ENCODE assay signal across 8 cellular contexts in genomic region chr11:112280268-112281126, GRCh38. TPM values are rescaled to one million over a fixed set of nuclear protein-coding genes. Genes with fewer than 3 reads are reported as not detected.
DNase-seq lines count a peak whose midpoint lies in the region; ATAC-seq and TF ChIP-seq lines count a peak whose summit lies in the region.

No MANE protein-coding gene starts in this region.

- H3K27ac Mint-ChIP-seq in activated naive CD8-positive, alpha-beta T cell treated with anti-CD3 and anti-CD28 coated beads, Interleukin-2, amount 50 U/mL, for 24 hours: peak overlapping the region; percentile 6
- H3K27ac Mint-ChIP-seq in progenitor cell of endocrine pancreas: no peak overlapping the region

- no peak overlapping the region for H3K4me3 ChIP-seq in HCT116 (replicated peaks in 1 of 2; ENCODE audit: low read depth in 1 of 2, low read length in 2 of 2)
- peak overlapping the region; percentile 47 for H3K4me3 ChIP-seq in SU-DHL-6 (ENCODE audit: insufficient read depth, low read length, poor library complexity, severe bottlenecking)
- H3K4me3 ChIP-seq in urinary bladder (ENCODE audit: low read depth, low read length): peak overlapping the region; percentile 26

- no TSS peak for BruUV-seq in HCT116 (replicated peaks; lab: Mats Ljungman, UMichigan)

- CTCF ChIA-PET in HCT116 (lab: Charles Lee): interaction anchor here (0.6 to 6.5 kb wide), 28 partner anchors 8 to 1010 kb away, joined by 3 to 73 read pairs (median 3); partner anchors contain the start of genes PTS, SDHD and TIMM8B

- H3K4me2 ChIP-seq in HCT116 (ENCODE audit: low read length) (peak overlapping the region; percentile 56), SU-DHL-6 (ENCODE audit: low read depth, low read length, poor library complexity, severe bottlenecking) (peak overlapping the region; percentile 79)

- POLR2A ChIA-PET in HCT116 (lab: Charles Lee): interaction anchor here (1.4 kb wide), 1 partner anchor 1009 kb away, joined by 3 read pairs; no protein-coding TSS in a partner anchor

- peaks cover 0 to 5% of the 10 kb centered on the region in 2 experiments; a peak in 2 of 4 replicates for H3K4me1 ChIP-seq in HCT116 (ENCODE audit: control insufficient read depth in 1 of 2, insufficient read depth in 2 of 2, low read length in 2 of 2)
- H3K4me1 ChIP-seq in urinary bladder (ENCODE audit: insufficient read depth): no peaks in the 10 kb centered on the region

- no peaks in the 10 kb centered on the region for H4K20me1 ChIP-seq in HCT116 (ENCODE audit: insufficient read depth)
- no peaks in the 10 kb centered on the region for H4K20me1 ChIP-seq in SU-DHL-6 (ENCODE audit: low read depth, low read length)

- DNase-seq in EH (ENCODE audit: low read depth): peak; percentile 81
- DNase-seq in HCT116 (ENCODE audit: low read depth, low spot score): peak; percentile 65
- DNase-seq in NCI-H1092 (lab: John Stamatoyannopoulos, UW): peak; percentile 82
- DNase-seq in activated naive CD8-positive, alpha-beta T cell treated with anti-CD3 and anti-CD28 coated beads, Interleukin-2, amount 50 U/mL, for 24 hours: peak; percentile 54
- DNase-seq in left cardiac atrium: peak; percentile 58
- DNase-seq in progenitor cell of endocrine pancreas (ENCODE audit: low spot score, unreplicated experiment): peak; percentile 43

- peak; percentile 75 for TF ChIP-seq RAD21 in HCT116 (IDR thresholded peaks at IDR 0.05; ENCODE audit: low read depth)

- H3K9me3 ChIP-seq in HCT116 (ENCODE audit: control insufficient read depth in 1 of 2, insufficient read depth in 1 of 2, low read depth in 1 of 2, low read length in 2 of 2) (no peaks in the 10 kb centered on the region), SU-DHL-6 (ENCODE audit: insufficient read depth, low read length) (no peaks in the 10 kb centered on the region)

- H3K27me3 ChIP-seq in HCT116 (ENCODE audit: insufficient read depth, low read length): no peaks in the 10 kb centered on the region
- no peaks in the 10 kb centered on the region for H3K27me3 ChIP-seq in SU-DHL-6 (ENCODE audit: low read length)

- H3F3A ChIP-seq in SU-DHL-6 (ENCODE audit: insufficient read depth): no peaks in the 10 kb centered on the region

- H3K4me1 Mint-ChIP-seq in activated naive CD8-positive, alpha-beta T cell treated with anti-CD3 and anti-CD28 coated beads, Interleukin-2, amount 50 U/mL, for 24 hours: peaks cover 8% of the 10 kb centered on the region
- H3K4me1 Mint-ChIP-seq in progenitor cell of endocrine pancreas (ENCODE audit: low read depth): peaks cover 3% of the 10 kb centered on the region

- peak overlapping the region; percentile 80 for H3K4me3 Mint-ChIP-seq in activated naive CD8-positive, alpha-beta T cell treated with anti-CD3 and anti-CD28 coated beads, Interleukin-2, amount 50 U/mL, for 24 hours
- H3K4me3 Mint-ChIP-seq in progenitor cell of endocrine pancreas (ENCODE audit: low read depth): peak overlapping the region; percentile 71

- H3K27me3 Mint-ChIP-seq in activated naive CD8-positive, alpha-beta T cell treated with anti-CD3 and anti-CD28 coated beads, Interleukin-2, amount 50 U/mL, for 24 hours: no peaks in the 10 kb centered on the region
- peaks cover 11% of the 10 kb centered on the region for H3K27me3 Mint-ChIP-seq in progenitor cell of endocrine pancreas

- intact Hi-C loops in HCT116 (cut with micrococcal nuclease) (loop anchor here (1.0 to 5.0 kb wide), 4 partner anchors 61 to 348 kb away; partner anchors contain the start of genes SDHD and TIMM8B), left cardiac atrium (cut with DNase I) (loop anchor here (1.0 to 10.0 kb wide), 6 partner anchors 60 to 1014 kb away; no protein-coding TSS in a partner anchor)

- WGBS in urinary bladder: under 1% methylated on average over 18 of the region's 18 CpGs

- no peaks in the 10 kb centered on the region for H3K9me3 Mint-ChIP-seq in activated naive CD8-positive, alpha-beta T cell treated with anti-CD3 and anti-CD28 coated beads, Interleukin-2, amount 50 U/mL, for 24 hours
- H3K9me3 Mint-ChIP-seq in progenitor cell of endocrine pancreas (ENCODE audit: low read depth): no peaks in the 10 kb centered on the region

- no peaks in the 10 kb centered on the region for H3K79me2 ChIP-seq in HCT116 (ENCODE audit: insufficient read depth, low read length)
- H3K79me2 ChIP-seq in SU-DHL-6 (ENCODE audit: insufficient read depth, low read length): no peaks in the 10 kb centered on the region

- TF ChIP-seq CTCF in HCT116 (IDR thresholded peaks at IDR 0.05 in 2 of 3, conservative IDR thresholded peaks at IDR 0.05 in 1 of 3; ENCODE audit: borderline replicate concordance in 1 of 3, insufficient read depth in 1 of 3, low read depth in 2 of 3, low read length in 2 of 3): peak; percentile 74 to 77 (median 74); a peak in 5 of 6 replicates
- TF ChIP-seq CTCF in SU-DHL-6 (IDR thresholded peaks at IDR 0.05; ENCODE audit: insufficient read depth, low read length, poor library complexity, severe bottlenecking): peak; percentile 55
- peak; percentile 75 for TF ChIP-seq CTCF in progenitor cell of endocrine pancreas (IDR thresholded peaks at IDR 0.05; ENCODE audit: unreplicated experiment)

- RAD21 ChIA-PET in HCT116 (lab: Charles Lee; ENCODE audit: low non-redundant PET in 1 of 2, low total read pairs in 2 of 2, uncharacterized antibody in 2 of 2, unreplicated experiment in 2 of 2): interaction anchor here (0.7 to 1.9 kb wide), 3 partner anchors 61 to 349 kb away, joined by 3 to 8 read pairs (median 7); no protein-coding TSS in a partner anchor

- H3K36me3 ChIP-seq in HCT116 (ENCODE audit: control insufficient read depth in 1 of 2, insufficient read depth in 2 of 2, low read length in 2 of 2) (no peaks in the 10 kb centered on the region), SU-DHL-6 (ENCODE audit: low read length) (no peaks in the 10 kb centered on the region), urinary bladder (ENCODE audit: insufficient read depth) (no peaks in the 10 kb centered on the region)

- H3K9ac ChIP-seq in HCT116 (ENCODE audit: low read length) (no peak overlapping the region), SU-DHL-6 (ENCODE audit: low read length) (peak overlapping the region; percentile 53)

- no peaks in the 10 kb centered on the region for H3K9me2 ChIP-seq in HCT116 (ENCODE audit: insufficient read depth)
- H3K9me2 ChIP-seq in SU-DHL-6 (replicated peaks; ENCODE audit: insufficient read depth, low read length): no peaks in the 10 kb centered on the region

- H3K27ac ChIP-seq in HCT116 (ENCODE audit: low read depth, low read length): no peak overlapping the region
- no peak overlapping the region; the same call in 1 of the 2 replicates for H3K27ac ChIP-seq in SU-DHL-6 (ENCODE audit: low read depth, low read length)
- H3K27ac ChIP-seq in urinary bladder (ENCODE audit: low read depth): no peak overlapping the region

- H2AFZ ChIP-seq in HCT116 (ENCODE audit: low read depth, low read length, poor library complexity, severe bottlenecking) (peak overlapping the region; percentile 56), SU-DHL-6 (ENCODE audit: low read depth, low read length, severe bottlenecking) (peak overlapping the region; percentile 100)

- H3K36me3 Mint-ChIP-seq in activated naive CD8-positive, alpha-beta T cell treated with anti-CD3 and anti-CD28 coated beads, Interleukin-2, amount 50 U/mL, for 24 hours (ENCODE audit: low read depth): no peaks in the 10 kb centered on the region
- no peaks in the 10 kb centered on the region for H3K36me3 Mint-ChIP-seq in progenitor cell of endocrine pancreas (ENCODE audit: insufficient read depth)

- ATAC-seq in HCT116: peak; percentile 87
- ATAC-seq in activated naive CD8-positive, alpha-beta T cell treated with anti-CD3 and anti-CD28 coated beads, Interleukin-2, amount 50 U/mL, for 24 hours: peak; percentile 89
- peak; percentile 93 to 94 for ATAC-seq in left cardiac atrium

- no peak for TF ChIP-seq POLR2A in HCT116 (IDR thresholded peaks at IDR 0.05; ENCODE audit: borderline replicate concordance, extremely low read depth, insufficient read depth, insufficient read length)

TF ChIP-seq in HCT116, 20 proteins besides CTCF, POLR2A, EP300 and RAD21:
- TF ChIP-seq ZFX (IDR thresholded peaks at IDR 0.05) (no peak), JUND (IDR thresholded peaks at IDR 0.05) (no peak), CEBPB (IDR thresholded peaks at IDR 0.05; ENCODE audit: low read depth) (no peak), REST (IDR thresholded peaks at IDR 0.05; ENCODE audit: low read depth) (no peak)

RNA-seq across cellular contexts. Expression of gene PLET1, which starts 19.8 kb away (rescaled TPM):
- not detected for total RNA-seq in HCT116 (2021; ENCODE audit: unreplicated experiment)
- not detected in 2 replicates for polyA plus RNA-seq in HCT116 (2012)
- not detected for total RNA-seq in left cardiac atrium
- total RNA-seq in progenitor cell of endocrine pancreas: not detected in 2 replicates
- total RNA-seq in urinary bladder: not detected
- not detected for polyA plus RNA-seq in urinary bladder

RNA-seq across cellular contexts. Expression of gene PTS, which starts 54.3 kb away (rescaled TPM):
- total RNA-seq in HCT116 (2021; ENCODE audit: unreplicated experiment) (45.7 TPM), left cardiac atrium (10 to 100 TPM; 21.3 to 37.1 TPM), progenitor cell of endocrine pancreas (46.3 and 49.6 TPM in 2 replicates), urinary bladder (38.7 TPM)
- 21.3 and 24.4 TPM in 2 replicates for polyA plus RNA-seq in HCT116 (2012)
- polyA plus RNA-seq in urinary bladder: 26.5 TPM

Comparison
In these comparisons a context has a peak if more than half of its experiments do, and no peak if none do; other contexts are left out.
1. H3K4me3 ChIP-seq: peak in SU-DHL-6 (single experiment) and urinary bladder (single experiment); none in HCT116 (0 of 2).
2. Peak in every context shown above with its lines, with median percentiles within 50 percentile points of each other: DNase-seq, ATAC-seq and CTCF ChIP-seq.